In genomic region chr1:244012232-244012631, GRCh38 we compare ENCODE assay signal across 12 cellular contexts. TPM values are rescaled to one million over a fixed set of nuclear protein-coding genes. Genes with fewer than 3 reads are reported as not detected.
A peak's percentile ranks its signal among the peaks of the same experiment; 100 is the strongest.
DNase-seq lines count a peak whose midpoint lies in the region; FAIRE-seq and TF ChIP-seq lines count a peak whose summit lies in the region.
"Had no signal": no experiment of that assay in that cellular context is flagged by ENCODE, and none has a peak within 500 bp of the region (broad histone marks: within the 10 kb centered on the region; RNA-seq: fewer than 3 reads in every experiment).

No MANE protein-coding gene starts in this region.

- FAIRE-seq in endothelial cell of umbilical vein (lab: Jason Lieb, UNC) = peak; percentile 64
- FAIRE-seq: K562 had no signal

- no peak for TF ChIP-seq POLR2A in endothelial cell of umbilical vein (IDR thresholded peaks at IDR 0.05; ENCODE audit: low read depth, low read length)

- no peaks in the 10 kb centered on the region for H4K20me1 ChIP-seq in endothelial cell of umbilical vein (replicated peaks; ENCODE audit: control insufficient read depth, extremely low read depth, insufficient read depth, low read length)

- H3K79me2 ChIP-seq in endothelial cell of umbilical vein (ENCODE audit: control insufficient read depth, insufficient read depth, low read length) = no peaks in the 10 kb centered on the region

- peak overlapping the region; percentile 78 for H3K27ac Mint-ChIP-seq in neural crest cell (ENCODE audit: unreplicated experiment)
- no peak overlapping the region for H3K27ac Mint-ChIP-seq in activated CD4-positive, alpha-beta T cell treated with anti-CD3 and anti-CD28 coated beads, Interleukin-2, amount 10 ng/mL, durations not matched to agents 24 days and 14 days
- no peak overlapping the region for H3K27ac Mint-ChIP-seq in activated naive CD4-positive, alpha-beta T cell treated with anti-CD3 and anti-CD28 coated beads for 36 hours
- H3K27ac Mint-ChIP-seq: activated B cell treated with CpG ODN at 0.5 μM for 24 hours had no signal

- H3K27me3 Mint-ChIP-seq in neural crest cell (ENCODE audit: low read depth) = peaks cover 5% of the 10 kb centered on the region
- no peaks in the 10 kb centered on the region for H3K27me3 Mint-ChIP-seq in activated CD4-positive, alpha-beta T cell treated with anti-CD3 and anti-CD28 coated beads, Interleukin-2, amount 10 ng/mL, durations not matched to agents 24 days and 14 days
- H3K27me3 Mint-ChIP-seq in activated naive CD4-positive, alpha-beta T cell treated with anti-CD3 and anti-CD28 coated beads for 36 hours (ENCODE audit: low read depth) = no peaks in the 10 kb centered on the region

- H3K4me2 ChIP-seq in endothelial cell of umbilical vein (ENCODE audit: insufficient read depth, low read length) = peak overlapping the region; percentile 72

- peak overlapping the region; percentile 27 for H2AFZ ChIP-seq in endothelial cell of umbilical vein (ENCODE audit: low read depth, low read length)

- dilution Hi-C loops in endothelial cell of umbilical vein (cut with MboI; ENCODE audit: extremely low pct_ligation_motif_present, low sequenced_read_pairs) = no loop called here

- POLR2A ChIA-PET in endothelial cell of umbilical vein (lab: Charles Lee) = no interaction called here

- peak; percentile 38 for DNase-seq in DMS153 treated with DMSO at 0.1 percent for 48 hours (lab: John Stamatoyannopoulos, UW; ENCODE audit: unreplicated experiment)
- peak; percentile 3 for DNase-seq in NCI-H2029 treated with DMSO at 0.1 percent for 48 hours (lab: John Stamatoyannopoulos, UW)
- DNase-seq in endothelial cell of umbilical vein (ENCODE audit: low read depth, low spot score) = peak; percentile 74
- peak; percentile 6 for DNase-seq in neural crest cell (ENCODE audit: low read depth, low spot score)
- no peak for DNase-seq in activated CD4-positive, alpha-beta T cell treated with anti-CD3 and anti-CD28 coated beads, Interleukin-2, amount 10 ng/mL, durations not matched to agents 24 days and 14 days
- no peak for DNase-seq in activated naive CD4-positive, alpha-beta T cell treated with anti-CD3 and anti-CD28 coated beads for 36 hours
- no peak for DNase-seq in RKO (ENCODE audit: low spot score)
- DNase-seq in GM10266 (ENCODE audit: extremely low spot score) = no peak
- DNase-seq: activated B cell treated with CpG ODN at 0.5 μM for 24 hours; activated naive CD4-positive, alpha-beta T cell; DMS79 treated with DMSO at 0.1 percent for 48 hours had no signal

- no peaks in the 10 kb centered on the region for H3K36me3 ChIP-seq in endothelial cell of umbilical vein (ENCODE audit: control insufficient read depth in 2 of 2, extremely low read depth in 1 of 2, insufficient read depth in 2 of 2, low read length in 2 of 2)

- H3K27me3 ChIP-seq in endothelial cell of umbilical vein (ENCODE audit: control insufficient read depth in 2 of 2, insufficient read depth in 2 of 2, low read length in 2 of 2) = no peaks in the 10 kb centered on the region

- no peaks in the 10 kb centered on the region for H3K9me1 ChIP-seq in endothelial cell of umbilical vein (replicated peaks; ENCODE audit: control insufficient read depth, extremely low read depth, insufficient read depth, low read length)

- peak overlapping the region; percentile 80 for H3K4me3 Mint-ChIP-seq in neural crest cell
- H3K4me3 Mint-ChIP-seq in activated CD4-positive, alpha-beta T cell treated with anti-CD3 and anti-CD28 coated beads, Interleukin-2, amount 10 ng/mL, durations not matched to agents 24 days and 14 days = no peak overlapping the region
- H3K4me3 Mint-ChIP-seq in activated naive CD4-positive, alpha-beta T cell treated with anti-CD3 and anti-CD28 coated beads for 36 hours = no peak overlapping the region
- H3K4me3 Mint-ChIP-seq: activated B cell treated with CpG ODN at 0.5 μM for 24 hours had no signal

- peaks cover 26% of the 10 kb centered on the region for H3K4me1 Mint-ChIP-seq in neural crest cell
- peaks cover 4% of the 10 kb centered on the region for H3K4me1 Mint-ChIP-seq in activated CD4-positive, alpha-beta T cell treated with anti-CD3 and anti-CD28 coated beads, Interleukin-2, amount 10 ng/mL, durations not matched to agents 24 days and 14 days
- H3K4me1 Mint-ChIP-seq in activated naive CD4-positive, alpha-beta T cell treated with anti-CD3 and anti-CD28 coated beads for 36 hours (ENCODE audit: low read depth) = peaks cover 9% of the 10 kb centered on the region
- H3K4me1 Mint-ChIP-seq: activated B cell treated with CpG ODN at 0.5 μM for 24 hours had no signal

- peak overlapping the region in 1 of 3 experiments; percentile 25 for H3K4me3 ChIP-seq in endothelial cell of umbilical vein (replicated peaks in 1 of 3; ENCODE audit: insufficient read depth in 1 of 3, low read depth in 1 of 3, low read length in 3 of 3)
- H3K4me3 ChIP-seq: K562 had no signal

- CTCF ChIA-PET in endothelial cell of umbilical vein (lab: Charles Lee) = interaction anchor here (0.9 to 1.9 kb wide), 4 partner anchors 16 to 669 kb away, joined by 3 to 5 read pairs (median 3); no protein-coding TSS in a partner anchor
- CTCF ChIA-PET in activated naive CD4-positive, alpha-beta T cell treated with anti-CD3 and anti-CD28 coated beads for 36 hours (lab: Charles Lee) = no interaction called here

- H3K36me3 Mint-ChIP-seq in neural crest cell (ENCODE audit: low read depth) = no peaks in the 10 kb centered on the region
- no peaks in the 10 kb centered on the region for H3K36me3 Mint-ChIP-seq in activated CD4-positive, alpha-beta T cell treated with anti-CD3 and anti-CD28 coated beads, Interleukin-2, amount 10 ng/mL, durations not matched to agents 24 days and 14 days (ENCODE audit: low read depth)
- no peaks in the 10 kb centered on the region for H3K36me3 Mint-ChIP-seq in activated naive CD4-positive, alpha-beta T cell treated with anti-CD3 and anti-CD28 coated beads for 36 hours (ENCODE audit: low read depth)

- no TSS peak for BruUV-seq in endothelial cell of umbilical vein (replicated peaks; lab: Mats Ljungman, UMichigan)

- H3K9ac ChIP-seq in endothelial cell of umbilical vein (replicated peaks; ENCODE audit: extremely low read depth, insufficient read depth, low read length) = no peak overlapping the region

- no peak overlapping the region for H3K27ac ChIP-seq in endothelial cell of umbilical vein (ENCODE audit: insufficient read depth, low read depth, low read length)

- H3K9me3 Mint-ChIP-seq in neural crest cell = no peaks in the 10 kb centered on the region
- H3K9me3 Mint-ChIP-seq in activated CD4-positive, alpha-beta T cell treated with anti-CD3 and anti-CD28 coated beads, Interleukin-2, amount 10 ng/mL, durations not matched to agents 24 days and 14 days = no peaks in the 10 kb centered on the region
- no peaks in the 10 kb centered on the region for H3K9me3 Mint-ChIP-seq in activated naive CD4-positive, alpha-beta T cell treated with anti-CD3 and anti-CD28 coated beads for 36 hours
- H3K9me3 Mint-ChIP-seq: activated B cell treated with CpG ODN at 0.5 μM for 24 hours had no signal

- intact Hi-C loops in endothelial cell of umbilical vein (cut with micrococcal nuclease) = loop anchor here (2.0 kb wide), 1 partner anchor 261 kb away; no protein-coding TSS in a partner anchor
- intact Hi-C loops in activated CD4-positive, alpha-beta T cell treated with anti-CD3 and anti-CD28 coated beads, Interleukin-2, amount 10 ng/mL, durations not matched to agents 24 days and 14 days (cut with micrococcal nuclease) = no loop called here
- intact Hi-C loops in activated naive CD4-positive, alpha-beta T cell treated with anti-CD3 and anti-CD28 coated beads for 36 hours (cut with micrococcal nuclease) = no loop called here

- TF ChIP-seq CTCF in endothelial cell of umbilical vein (IDR thresholded peaks at IDR 0.05; ENCODE audit: extremely low read depth in 1 of 2, insufficient read depth in 1 of 2, low read depth in 1 of 2, low read length in 2 of 2) = no peak
- TF ChIP-seq CTCF in neural crest cell (conservative IDR thresholded peaks at IDR 0.05) = no peak
- no peak for TF ChIP-seq CTCF in GM10266 (IDR thresholded peaks at IDR 0.05; ENCODE audit: control insufficient read depth, insufficient read depth, low read depth, missing control alignments)

- H3K9me3 ChIP-seq in endothelial cell of umbilical vein (replicated peaks; ENCODE audit: control insufficient read depth, insufficient read depth, low read length) = no peaks in the 10 kb centered on the region

- peaks cover 24% of the 10 kb centered on the region for H3K4me1 ChIP-seq in endothelial cell of umbilical vein (ENCODE audit: control insufficient read depth, extremely low read depth, insufficient read depth, low read length)

TF ChIP-seq in endothelial cell of umbilical vein, 7 proteins besides CTCF, POLR2A, EP300 and RAD21:
- TF ChIP-seq FOS (IDR thresholded peaks at IDR 0.05; ENCODE audit: borderline replicate concordance, insufficient read depth, low read length) = no peak
- no peak for TF ChIP-seq MAX (IDR thresholded peaks at IDR 0.05; ENCODE audit: insufficient read depth, insufficient read length)
- TF ChIP-seq JUN (IDR thresholded peaks at IDR 0.05; ENCODE audit: borderline replicate concordance, insufficient read depth, insufficient read length, low read depth) = no peak
- no peak for TF ChIP-seq MYC (IDR thresholded peaks at IDR 0.05; ENCODE audit: low read depth, low read length)
- TF ChIP-seq EZH2 (IDR thresholded peaks at IDR 0.05; ENCODE audit: borderline replicate concordance, low read depth, low read length, severe bottlenecking) = no peak
- no peak for TF ChIP-seq POLR2AphosphoS5 (IDR thresholded peaks at IDR 0.05; ENCODE audit: insufficient read depth, low read depth, low read length)
- no peak for TF ChIP-seq GATA2 (IDR thresholded peaks at IDR 0.05; ENCODE audit: insufficient read depth, insufficient read length, low read depth, low read length)

RNA-seq across cellular contexts. Expression of gene ZBTB18, which starts 38.9 kb away (rescaled TPM):
- 20.7 and 21.1 TPM in 2 replicates for total RNA-seq in endothelial cell of umbilical vein
- 14.6 and 15.5 TPM in 2 replicates for polyA plus RNA-seq in endothelial cell of umbilical vein
- polyA plus RNA-seq in endothelial cell of umbilical vein (2011; cell fraction: cytosol; rRNA removed) = 13.9 and 14.7 TPM in 2 replicates
- polyA plus RNA-seq in endothelial cell of umbilical vein (2011; cell fraction: nucleus; rRNA removed) = 45.5 and 51.9 TPM in 2 replicates
- 9.4 and 10.1 TPM in 2 replicates for polyA plus RNA-seq in endothelial cell of umbilical vein (2012)
- 26.1 and 29.8 TPM in 2 replicates for polyA minus RNA-seq in endothelial cell of umbilical vein
- 1.5 TPM for polyA minus RNA-seq in endothelial cell of umbilical vein (2011; cell fraction: cytosol; rRNA and poly(A)+ RNA removed)
- polyA minus RNA-seq in endothelial cell of umbilical vein (2011; cell fraction: nucleus; rRNA and poly(A)+ RNA removed) = 19.4 and 20.2 TPM in 2 replicates
- 29.3 and 30.3 TPM in 2 replicates for total RNA-seq in neural crest cell
- total RNA-seq in activated CD4-positive, alpha-beta T cell treated with anti-CD3 and anti-CD28 coated beads, Interleukin-2, amount 10 ng/mL, durations not matched to agents 24 days and 14 days = 5.5 TPM in 2 replicates
- 1 to 10 TPM; 7.2 to 7.4 TPM for total RNA-seq in activated naive CD4-positive, alpha-beta T cell treated with anti-CD3 and anti-CD28 coated beads for 36 hours

Comparison
In these comparisons a context has a peak if more than half of its experiments do, and no peak if none do; other contexts are left out.
1. DNase-seq: peak in DMS153 treated with DMSO at 0.1 percent for 48 hours (single experiment), NCI-H2029 treated with DMSO at 0.1 percent for 48 hours (single experiment), endothelial cell of umbilical vein (single experiment) and neural crest cell (single experiment); none in activated CD4-positive, alpha-beta T cell treated with anti-CD3 and anti-CD28 coated beads, Interleukin-2, amount 10 ng/mL, durations not matched to agents 24 days and 14 days (single experiment), activated naive CD4-positive, alpha-beta T cell treated with anti-CD3 and anti-CD28 coated beads for 36 hours (single experiment), RKO (single experiment) and GM10266 (single experiment).